8 cellular contexts compared by ENCODE assay signal in the genomic region with DNA sequence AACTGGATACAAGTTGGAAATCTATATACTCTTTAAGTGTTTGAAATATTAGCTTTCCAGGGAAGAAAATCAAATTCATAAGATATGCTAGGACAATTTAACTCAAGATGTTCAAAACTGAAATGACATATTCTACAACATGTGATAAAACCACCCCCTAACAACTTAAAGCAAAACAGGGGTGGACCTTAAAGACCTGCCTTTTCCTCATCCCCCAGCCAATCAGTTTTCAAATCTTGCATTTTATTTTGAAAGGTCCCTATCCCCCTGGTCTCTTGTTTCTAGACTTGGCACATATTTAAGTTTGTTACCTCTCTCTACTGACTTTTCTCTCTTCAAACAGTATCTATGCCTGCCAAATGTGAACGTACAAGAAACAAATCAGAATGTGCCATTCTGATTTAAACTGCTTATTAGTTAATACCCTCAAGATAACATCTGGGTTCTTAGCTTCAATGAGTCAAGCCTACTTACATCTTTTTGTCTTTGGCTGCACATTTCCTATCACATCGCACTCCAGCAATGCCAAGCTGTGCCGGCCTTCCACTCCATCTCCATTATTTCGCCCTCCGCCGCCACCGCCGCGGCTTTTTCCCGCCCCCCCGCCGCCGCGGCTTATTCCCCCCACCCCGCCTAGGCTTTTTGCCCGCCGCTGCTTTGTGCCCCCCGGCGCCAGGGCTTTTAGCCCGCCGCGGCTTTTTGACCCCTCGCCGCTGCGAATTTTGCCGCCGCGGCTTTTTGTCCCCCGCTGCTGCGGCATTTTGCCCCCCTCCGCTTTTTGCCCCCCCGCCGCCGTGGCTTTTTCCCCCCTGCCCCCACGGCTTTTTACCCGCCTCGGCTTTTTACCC.
DNase-seq lines count a peak whose midpoint lies in the region; ATAC-seq, FAIRE-seq and TF ChIP-seq lines count a peak whose summit lies in the region.
"Not testable (repeated sequence)": the region's sequence is repeated elsewhere in the genome, so short reads cannot be mapped to it uniquely, and the experiment has no call there.

No MANE protein-coding gene starts in this region.

- not testable (repeated sequence) for FAIRE-seq in A549 (lab: Jason Lieb, UNC)

- H3K79me2 ChIP-seq in GM23338 (replicated peaks; ENCODE audit: insufficient read depth): not testable (repeated sequence)

- H3K27ac Mint-ChIP-seq in GM23338; stimulated activated memory B cell treated with anti-CD40 and anti-IgM and Interleukin-4, amounts not matched to agents 10 μg/mL and 1 μg/mL and 100 μg/mL, for 72 hours: not testable (repeated sequence)
- peak overlapping the region; percentile 49 for H3K27ac Mint-ChIP-seq in activated CD8-positive, alpha-beta memory T cell treated with anti-CD3 and anti-CD28 coated beads, Interleukin-2, amount 10 ng/mL, durations not matched to agents 7 days and 5 days

- H3K36me3 ChIP-seq in GM23338 (ENCODE audit: insufficient read depth); SJCRH30; brain microvascular endothelial cell (replicated peaks); left ventricle myocardium inferior; mesodermal cell (ENCODE audit: control insufficient read depth, insufficient read depth, low read length): not testable (repeated sequence)

- H3K9me3 ChIP-seq in A549; SJCRH30 (replicated peaks); left ventricle myocardium inferior (replicated peaks); mesodermal cell (ENCODE audit: control insufficient read depth, low read length): not testable (repeated sequence)

- peak overlapping the region; percentile 89 for H3K4me2 ChIP-seq in A549
- not testable (repeated sequence) for H3K4me2 ChIP-seq in GM23338

- WGBS in A549 (ENCODE audit: missing lambda C conversion rate): 7% methylated on average over 2 of the region's 37 CpGs
- no CpG with 5 or more reads among the region's 37 CpGs for WGBS in mesodermal cell (ENCODE audit: insufficient coverage in 2 of 2), 2 experiments

- H3K27me3 ChIP-seq in GM23338 (ENCODE audit: insufficient read depth): peaks cover 13% of the 10 kb centered on the region
- H3K27me3 ChIP-seq in SJCRH30; brain microvascular endothelial cell (replicated peaks): not testable (repeated sequence)
- H3K27me3 ChIP-seq in left ventricle myocardium inferior (ENCODE audit: low read depth): peaks cover 22% of the 10 kb centered on the region

- not testable (repeated sequence) for H3K36me3 Mint-ChIP-seq in GM23338 (ENCODE audit: low read depth); activated CD8-positive, alpha-beta memory T cell treated with anti-CD3 and anti-CD28 coated beads, Interleukin-2, amount 10 ng/mL, durations not matched to agents 7 days and 5 days; stimulated activated memory B cell treated with anti-CD40 and anti-IgM and Interleukin-4, amounts not matched to agents 10 μg/mL and 1 μg/mL and 100 μg/mL, for 72 hours

- DNase-seq in A549 (ENCODE audit: low read depth in 1 of 2, low spot score in 1 of 2); GM23338 (ENCODE audit: low spot score); SJCRH30; activated CD8-positive, alpha-beta memory T cell treated with anti-CD3 and anti-CD28 coated beads, Interleukin-2, amount 10 ng/mL, durations not matched to agents 7 days and 5 days; brain microvascular endothelial cell; left ventricle myocardium inferior: not testable (repeated sequence)

- not testable (repeated sequence) for H3K4me1 ChIP-seq in A549; GM23338 (ENCODE audit: insufficient read depth); SJCRH30; left ventricle myocardium inferior; mesodermal cell (ENCODE audit: control insufficient read depth, insufficient read depth, low read length, poor library complexity, severe bottlenecking)

- H3K4me3 ChIP-seq in A549 (peak overlapping the region; percentile 48), SJCRH30 (peak overlapping the region; percentile 58), brain microvascular endothelial cell (ENCODE audit: low read depth, low read length) (peak overlapping the region; percentile 29), left ventricle myocardium inferior (peak overlapping the region; percentile 61), mesodermal cell (ENCODE audit: extremely low read depth, insufficient read depth, low read length, poor library complexity, severe bottlenecking) (peak overlapping the region; percentile 28)
- H3K4me3 ChIP-seq in GM23338: not testable (repeated sequence)

- H3K27ac ChIP-seq in A549; GM23338 (ENCODE audit: low read depth); SJCRH30; brain microvascular endothelial cell; left ventricle myocardium inferior (replicated peaks); mesodermal cell (ENCODE audit: low read depth, low read length, severe bottlenecking): not testable (repeated sequence)

- CTCF ChIA-PET in A549 (lab: Yijun Ruan, JAX); activated CD8-positive, alpha-beta memory T cell treated with anti-CD3 and anti-CD28 coated beads, Interleukin-2, amount 10 ng/mL, durations not matched to agents 7 days and 5 days (lab: Charles Lee): not testable (repeated sequence)

- POLR2A ChIA-PET in A549 (lab: Yijun Ruan, JAX): not testable (repeated sequence)

- H4K20me1 ChIP-seq in GM23338 (replicated peaks; ENCODE audit: insufficient read depth): not testable (repeated sequence)

- peak overlapping the region; percentile 43; the same call in 1 of the 3 replicates for H3K4me3 Mint-ChIP-seq in GM23338
- H3K4me3 Mint-ChIP-seq in activated CD8-positive, alpha-beta memory T cell treated with anti-CD3 and anti-CD28 coated beads, Interleukin-2, amount 10 ng/mL, durations not matched to agents 7 days and 5 days: not testable (repeated sequence)
- H3K4me3 Mint-ChIP-seq in stimulated activated memory B cell treated with anti-CD40 and anti-IgM and Interleukin-4, amounts not matched to agents 10 μg/mL and 1 μg/mL and 100 μg/mL, for 72 hours: peak overlapping the region; percentile 26

- TF ChIP-seq POLR2A in A549 (IDR thresholded peaks at IDR 0.05; ENCODE audit: low read length): not testable (repeated sequence)

- TF ChIP-seq CTCF in A549 (IDR thresholded peaks at IDR 0.05); GM23338 (conservative IDR thresholded peaks at IDR 0.05; ENCODE audit: low read depth in 2 of 2); brain microvascular endothelial cell (IDR thresholded peaks at IDR 0.05; ENCODE audit: low read depth, low read length, missing control alignments); left ventricle myocardium inferior (IDR thresholded peaks at IDR 0.05; ENCODE audit: borderline replicate concordance): not testable (repeated sequence)

- in situ Hi-C loops in brain microvascular endothelial cell (cut with HindIII; ENCODE audit: low pct_ligation_motif_present, low sequenced_read_pairs): not testable (repeated sequence)

- TF ChIP-seq RAD21 in A549 (conservative IDR thresholded peaks at IDR 0.05 in 1 of 2, IDR thresholded peaks at IDR 0.05 in 1 of 2): not testable (repeated sequence)

- H3K9me3 Mint-ChIP-seq in GM23338; activated CD8-positive, alpha-beta memory T cell treated with anti-CD3 and anti-CD28 coated beads, Interleukin-2, amount 10 ng/mL, durations not matched to agents 7 days and 5 days (ENCODE audit: low read depth); stimulated activated memory B cell treated with anti-CD40 and anti-IgM and Interleukin-4, amounts not matched to agents 10 μg/mL and 1 μg/mL and 100 μg/mL, for 72 hours: not testable (repeated sequence)

- peaks cover 12% of the 10 kb centered on the region for H3K27me3 Mint-ChIP-seq in GM23338 (ENCODE audit: insufficient read depth, low read depth, poor library complexity)
- not testable (repeated sequence) for H3K27me3 Mint-ChIP-seq in activated CD8-positive, alpha-beta memory T cell treated with anti-CD3 and anti-CD28 coated beads, Interleukin-2, amount 10 ng/mL, durations not matched to agents 7 days and 5 days; stimulated activated memory B cell treated with anti-CD40 and anti-IgM and Interleukin-4, amounts not matched to agents 10 μg/mL and 1 μg/mL and 100 μg/mL, for 72 hours

- intact Hi-C loops in left ventricle myocardium inferior (cut with micrococcal nuclease): not testable (repeated sequence)

- not testable (repeated sequence) for H3K9me2 ChIP-seq in GM23338 (ENCODE audit: insufficient read depth)

- H2AFZ ChIP-seq in GM23338: not testable (repeated sequence)

- not testable (repeated sequence) for TF ChIP-seq EP300 in A549 (IDR thresholded peaks at IDR 0.05)

- not testable (repeated sequence) for ATAC-seq in A549; GM23338; activated CD8-positive, alpha-beta memory T cell treated with anti-CD3 and anti-CD28 coated beads, Interleukin-2, amount 10 ng/mL, durations not matched to agents 7 days and 5 days; stimulated activated memory B cell treated with anti-CD40 and anti-IgM and Interleukin-4, amounts not matched to agents 10 μg/mL and 1 μg/mL and 100 μg/mL, for 72 hours

- not testable (repeated sequence) for H3F3A ChIP-seq in GM23338 (replicated peaks; ENCODE audit: low read depth)

- H3K4me1 Mint-ChIP-seq in GM23338; activated CD8-positive, alpha-beta memory T cell treated with anti-CD3 and anti-CD28 coated beads, Interleukin-2, amount 10 ng/mL, durations not matched to agents 7 days and 5 days; stimulated activated memory B cell treated with anti-CD40 and anti-IgM and Interleukin-4, amounts not matched to agents 10 μg/mL and 1 μg/mL and 100 μg/mL, for 72 hours: not testable (repeated sequence)
